Comparison of ENCODE assay signal across 27 cellular contexts in genomic region chr13:56335775-56336174, GRCh38.
"Had no signal": no experiment of that assay in that cellular context is flagged by ENCODE, and none has a peak within 500 bp of the region (broad histone marks: within the 10 kb centered on the region; RNA-seq: fewer than 3 reads in every experiment).

No MANE protein-coding gene starts in this region.

- H3K4me1 ChIP-seq: stomach, suprapubic skin, testis, thyroid gland, tibial artery, tibial nerve, transverse colon, upper lobe of left lung, upper lobe of right lung, uterus, vagina had no signal

- H3K27me3 ChIP-seq: stomach, suprapubic skin, testis, thyroid gland, tibial artery, tibial nerve, transverse colon, upper lobe of left lung, upper lobe of right lung, uterus, vagina had no signal

- H3K27ac ChIP-seq: stomach, suprapubic skin, testis, thoracic aorta, thyroid gland, tibial artery, tibial nerve, transverse colon, upper lobe of left lung, upper lobe of right lung, uterus, vagina had no signal

- FAIRE-seq: urothelium cell line had no signal

- DNase-seq: stimulated activated CD4-positive, alpha-beta T cell treated with anti-CD3 and anti-CD28 coated beads, Interleukin-2, amount 100 ng/mL, for 48 hours; stimulated activated CD4-positive, alpha-beta T cell treated with anti-CD3 and anti-CD28 coated beads, Interleukin-4, amount 100 ng/mL, for 1 hour; stimulated activated CD4-positive, alpha-beta T cell treated with anti-CD3 and anti-CD28 coated beads, Interleukin-4, amount 100 ng/mL, for 24 hours; stimulated activated CD4-positive, alpha-beta T cell treated with anti-CD3 and anti-CD28 coated beads, Interleukin-4, amount 100 ng/mL, for 4 hours; stimulated activated CD8-positive, alpha-beta memory T cell treated with anti-CD3 and anti-CD28 coated beads, Interleukin-4, amount 100 ng/mL, for 48 hours; stimulated activated naive B cell treated with anti-CD40 and anti-IgM and Interleukin-4, amounts not matched to agents 10 μg/mL and 1 μg/mL and 100 μg/mL, for 72 hours; stimulated activated naive CD4-positive, alpha-beta T cell; stimulated activated naive CD4-positive, alpha-beta T cell treated with Interleukin-2 at 50 U/mL for 16 hours; stimulated activated naive CD8-positive, alpha-beta T cell treated with anti-CD3 and anti-CD28 coated beads, Interleukin-15, amount 100 ng/mL, for 72 hours; stimulated activated naive CD8-positive, alpha-beta T cell treated with anti-CD3 and anti-CD28 coated beads, Interleukin-15, Interleukin-2, amounts not matched to agents 100 U/mL and 50 U/mL, for 24 hours; stomach; substantia nigra; testis; thyroid gland; tibial artery; transverse colon; trophoblast cell; upper lobe of left lung; upper lobe of right lung; uterus had no signal

- H3K9me3 ChIP-seq: testis, thoracic aorta, thyroid gland, tibial artery, tibial nerve, transverse colon, upper lobe of left lung, upper lobe of right lung, uterus, vagina had no signal

- H3K4me3 ChIP-seq: stomach, suprapubic skin, testis, thoracic aorta, thyroid gland, tibial artery, tibial nerve, transverse colon, upper lobe of left lung, upper lobe of right lung, uterus, vagina had no signal

- ATAC-seq: stimulated activated effector memory CD8-positive, alpha-beta T cell treated with anti-CD3 and anti-CD28 coated beads, Interleukin-12 subunit alpha, Interleukin-12 subunit beta, amount 100 ng/mL, for 72 hours; stimulated activated memory B cell treated with anti-CD40 and anti-IgM and Interleukin-4, amounts not matched to agents 10 μg/mL and 1 μg/mL and 100 μg/mL, for 72 hours; stimulated activated naive B cell treated with anti-CD40 and anti-IgM and Interleukin-4, amounts not matched to agents 10 μg/mL and 1 μg/mL and 100 μg/mL, for 72 hours; stimulated activated naive CD8-positive, alpha-beta T cell treated with anti-CD3 and anti-CD28 coated beads, Interleukin-15, amount 100 ng/mL, for 72 hours; stimulated activated naive CD8-positive, alpha-beta T cell treated with anti-CD3 and anti-CD28 coated beads, Interleukin-15, Interleukin-2, amounts not matched to agents 100 U/mL and 50 U/mL, for 24 hours; upper lobe of right lung had no signal

- H3K36me3 ChIP-seq: stomach, suprapubic skin, thoracic aorta, thyroid gland, tibial artery, tibial nerve, transverse colon, upper lobe of left lung, upper lobe of right lung, uterus, vagina had no signal
